In the genomic region with DNA sequence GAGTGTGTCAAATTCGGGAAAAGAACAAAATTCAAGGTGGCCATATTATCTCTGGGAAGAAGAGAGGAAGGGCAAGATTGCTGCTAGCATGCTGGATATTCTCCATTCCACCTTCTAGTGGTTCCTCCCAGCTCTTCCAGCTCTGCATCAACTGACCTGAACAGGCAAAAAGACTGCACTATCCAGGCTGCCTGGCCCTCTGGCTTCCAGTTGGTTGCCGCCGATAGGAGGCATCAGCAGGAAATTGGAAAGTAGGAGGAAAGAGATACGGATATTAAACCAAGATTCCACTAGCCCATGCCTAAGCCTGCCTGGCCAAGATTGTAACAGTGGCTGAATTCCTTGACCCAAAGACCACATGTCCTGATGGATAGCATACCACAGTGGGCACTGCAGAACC, we compare ENCODE assay signal across 1 cellular context.
TF ChIP-seq lines count a peak whose summit lies in the region.

No MANE protein-coding gene starts in this region.

TF ChIP-seq in GM23338, 12 proteins besides CTCF, POLR2A, EP300 and RAD21 (continued from another document):
- TF ChIP-seq, protein P1, sequence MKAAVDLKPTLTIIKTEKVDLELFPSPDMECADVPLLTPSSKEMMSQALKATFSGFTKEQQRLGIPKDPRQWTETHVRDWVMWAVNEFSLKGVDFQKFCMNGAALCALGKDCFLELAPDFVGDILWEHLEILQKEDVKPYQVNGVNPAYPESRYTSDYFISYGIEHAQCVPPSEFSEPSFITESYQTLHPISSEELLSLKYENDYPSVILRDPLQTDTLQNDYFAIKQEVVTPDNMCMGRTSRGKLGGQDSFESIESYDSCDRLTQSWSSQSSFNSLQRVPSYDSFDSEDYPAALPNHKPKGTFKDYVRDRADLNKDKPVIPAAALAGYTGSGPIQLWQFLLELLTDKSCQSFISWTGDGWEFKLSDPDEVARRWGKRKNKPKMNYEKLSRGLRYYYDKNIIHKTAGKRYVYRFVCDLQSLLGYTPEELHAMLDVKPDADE (IDR thresholded peaks at IDR 0.05) = no peak
- TF ChIP-seq POLR2AphosphoS5 (IDR thresholded peaks at IDR 0.05; ENCODE audit: low read depth) (no peak), STAT1 (IDR thresholded peaks at IDR 0.05; ENCODE audit: unreplicated experiment) (no peak), ZNF114 (CRISPR knock-in tag; IDR thresholded peaks at IDR 0.05) (no peak), ZNF331 (CRISPR knock-in tag; IDR thresholded peaks at IDR 0.05; ENCODE audit: low read depth) (no peak), NANOG (IDR thresholded peaks at IDR 0.05; ENCODE audit: borderline replicate concordance) (no peak), ZNF462 (CRISPR knock-in tag; IDR thresholded peaks at IDR 0.05) (no peak), CREB1 (CRISPR knock-in tag; IDR thresholded peaks at IDR 0.05; ENCODE audit: low read depth) (no peak)
